In the genomic region with DNA sequence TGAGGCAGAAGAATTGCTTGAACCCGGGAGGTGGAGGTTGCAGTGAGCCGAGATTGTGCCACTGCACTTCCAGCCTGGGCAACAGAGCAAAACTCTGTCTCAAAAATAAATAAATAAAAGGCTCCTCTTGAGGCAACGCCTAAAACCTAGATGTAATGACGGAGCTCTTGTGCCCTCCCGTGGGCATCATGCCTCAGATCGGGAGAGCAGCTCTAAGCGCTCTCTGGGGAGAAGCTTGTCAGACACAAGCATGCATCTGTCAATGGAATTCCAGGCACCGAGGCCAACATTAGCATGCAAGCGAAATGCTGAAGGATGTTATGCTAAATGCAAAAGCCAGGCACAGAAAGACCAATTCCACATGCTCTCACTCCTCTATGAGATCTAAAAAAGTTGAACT, we compare ENCODE assay signal across 8 cellular contexts. TPM values are rescaled to one million over a fixed set of nuclear protein-coding genes. Genes with fewer than 3 reads are reported as not detected.
A peak's percentile ranks its signal among the peaks of the same experiment; 100 is the strongest.
DNase-seq lines count a peak whose midpoint lies in the region; ATAC-seq and TF ChIP-seq lines count a peak whose summit lies in the region.

No MANE protein-coding gene starts in this region.

- in situ Hi-C loops in transverse colon (cut with MboI; ENCODE audit: low pct_ligation_motif_present in 1 of 4, low pct_unique_long_range_greater_than_20kb in 1 of 4, low sequenced_read_pairs in 3 of 4), result loop anchor here (5.0 to 25.0 kb wide), 5 partner anchors 106 to 431 kb away; no protein-coding TSS in a partner anchor

- no peak for TF ChIP-seq POLR2A in gastroesophageal sphincter (IDR thresholded peaks at IDR 0.05)
- no peak for TF ChIP-seq POLR2A in transverse colon (IDR thresholded peaks at IDR 0.05)

- no peak overlapping the region for H3K27ac ChIP-seq in gastroesophageal sphincter
- no peak overlapping the region for H3K27ac ChIP-seq in transverse colon

- H3K27me3 ChIP-seq in gastroesophageal sphincter (no peaks in the 10 kb centered on the region), transverse colon (peaks cover 4% of the 10 kb centered on the region)

- WGBS in gastroesophageal sphincter (ENCODE audit: low coverage in 1 of 2), 2 donors, result 19 to 36% methylated on average over 7 to 8 of the region's 9 CpGs
- 36 to 55% methylated on average over 3 to 9 of the region's 9 CpGs for WGBS in transverse colon (ENCODE audit: low coverage in 1 of 2), 2 donors

- TF ChIP-seq CTCF in gastroesophageal sphincter (IDR thresholded peaks at IDR 0.05) (peak in 3 of 4 experiments; percentile 23 to 50 (median 33)), transverse colon (IDR thresholded peaks at IDR 0.05) (peak in 4 of 5 experiments; percentile 22 to 52 (median 39))

- ATAC-seq in SK-N-SH treated with all-trans-retinoic acid at 6 μM for 48 hours, result peak; percentile 89
- ATAC-seq in gastroesophageal sphincter, result no peak
- no peak for ATAC-seq in HG03159 (IDR thresholded peaks at IDR 0.05; ENCODE audit: unreplicated experiment)
- ATAC-seq in GM19328 (IDR thresholded peaks at IDR 0.05; ENCODE audit: unreplicated experiment), result no peak

- intact Hi-C loops in transverse colon (cut with DNase I; ENCODE audit: low total_unique reads), result no loop called here
- intact Hi-C loops in posterior vena cava (cut with DNase I), result loop anchor here (2.0 to 10.0 kb wide), 2 partner anchors 44 to 434 kb away; no protein-coding TSS in a partner anchor

- no peaks in the 10 kb centered on the region for H3K9me3 ChIP-seq in gastroesophageal sphincter
- H3K9me3 ChIP-seq in transverse colon, result peaks cover 0 to 3% of the 10 kb centered on the region in 2 donors

- DNase-seq in COR-L47 (lab: John Stamatoyannopoulos, UW) (peak; percentile 87), NCI-H1436 treated with DMSO at 0.1 percent for 48 hours (lab: John Stamatoyannopoulos, UW) (peak; percentile 86), transverse colon (peak; percentile 53), posterior vena cava (ENCODE audit: low spot score) (no peak)

- H3K36me3 ChIP-seq in gastroesophageal sphincter (no peaks in the 10 kb centered on the region), transverse colon (no peaks in the 10 kb centered on the region)

- TF ChIP-seq EP300 in gastroesophageal sphincter (IDR thresholded peaks at IDR 0.05) (no peak), transverse colon (IDR thresholded peaks at IDR 0.05; ENCODE audit: low read depth) (no peak)

- H3K4me1 ChIP-seq in gastroesophageal sphincter (peaks cover 0 to 5% (median 0%) of the 10 kb centered on the region in 3 donors), transverse colon (no peaks in the 10 kb centered on the region)

- H3K4me3 ChIP-seq in gastroesophageal sphincter, result no peak overlapping the region
- H3K4me3 ChIP-seq in transverse colon, result no peak overlapping the region

TF ChIP-seq in SK-N-SH treated with all-trans-retinoic acid at 6 μM for 48 hours, 23 proteins besides CTCF, POLR2A, EP300 and RAD21:
- TF ChIP-seq ESRRG (CRISPR knock-in tag; IDR thresholded peaks at IDR 0.05) (no peak), ARNTL (CRISPR knock-in tag; IDR thresholded peaks at IDR 0.05; ENCODE audit: borderline replicate concordance, low read depth) (no peak), ZFP3 (CRISPR knock-in tag; IDR thresholded peaks at IDR 0.05) (no peak), SNAI2 (CRISPR knock-in tag; IDR thresholded peaks at IDR 0.05) (no peak), PPARA (CRISPR knock-in tag; IDR thresholded peaks at IDR 0.05; ENCODE audit: borderline replicate concordance) (no peak), GLIS3 (CRISPR knock-in tag; IDR thresholded peaks at IDR 0.05) (no peak), ZNF8 (CRISPR knock-in tag; IDR thresholded peaks at IDR 0.05) (no peak), OSR1 (CRISPR knock-in tag; IDR thresholded peaks at IDR 0.05) (no peak), ISL1 (CRISPR knock-in tag; IDR thresholded peaks at IDR 0.05) (no peak), RARB (CRISPR knock-in tag; IDR thresholded peaks at IDR 0.05) (no peak), ZNF565 (CRISPR knock-in tag; conservative IDR thresholded peaks at IDR 0.05; ENCODE audit: low read depth) (no peak), TCF4 (CRISPR knock-in tag; IDR thresholded peaks at IDR 0.05; ENCODE audit: borderline replicate concordance) (no peak), BACH2 (CRISPR knock-in tag; IDR thresholded peaks at IDR 0.05; ENCODE audit: borderline replicate concordance) (no peak), CREB5 (CRISPR knock-in tag; IDR thresholded peaks at IDR 0.05; ENCODE audit: low read depth) (no peak), ZFP30 (CRISPR knock-in tag; IDR thresholded peaks at IDR 0.05) (no peak), ZC3H10 (CRISPR knock-in tag; IDR thresholded peaks at IDR 0.05) (no peak)
- TF ChIP-seq, protein P1, sequence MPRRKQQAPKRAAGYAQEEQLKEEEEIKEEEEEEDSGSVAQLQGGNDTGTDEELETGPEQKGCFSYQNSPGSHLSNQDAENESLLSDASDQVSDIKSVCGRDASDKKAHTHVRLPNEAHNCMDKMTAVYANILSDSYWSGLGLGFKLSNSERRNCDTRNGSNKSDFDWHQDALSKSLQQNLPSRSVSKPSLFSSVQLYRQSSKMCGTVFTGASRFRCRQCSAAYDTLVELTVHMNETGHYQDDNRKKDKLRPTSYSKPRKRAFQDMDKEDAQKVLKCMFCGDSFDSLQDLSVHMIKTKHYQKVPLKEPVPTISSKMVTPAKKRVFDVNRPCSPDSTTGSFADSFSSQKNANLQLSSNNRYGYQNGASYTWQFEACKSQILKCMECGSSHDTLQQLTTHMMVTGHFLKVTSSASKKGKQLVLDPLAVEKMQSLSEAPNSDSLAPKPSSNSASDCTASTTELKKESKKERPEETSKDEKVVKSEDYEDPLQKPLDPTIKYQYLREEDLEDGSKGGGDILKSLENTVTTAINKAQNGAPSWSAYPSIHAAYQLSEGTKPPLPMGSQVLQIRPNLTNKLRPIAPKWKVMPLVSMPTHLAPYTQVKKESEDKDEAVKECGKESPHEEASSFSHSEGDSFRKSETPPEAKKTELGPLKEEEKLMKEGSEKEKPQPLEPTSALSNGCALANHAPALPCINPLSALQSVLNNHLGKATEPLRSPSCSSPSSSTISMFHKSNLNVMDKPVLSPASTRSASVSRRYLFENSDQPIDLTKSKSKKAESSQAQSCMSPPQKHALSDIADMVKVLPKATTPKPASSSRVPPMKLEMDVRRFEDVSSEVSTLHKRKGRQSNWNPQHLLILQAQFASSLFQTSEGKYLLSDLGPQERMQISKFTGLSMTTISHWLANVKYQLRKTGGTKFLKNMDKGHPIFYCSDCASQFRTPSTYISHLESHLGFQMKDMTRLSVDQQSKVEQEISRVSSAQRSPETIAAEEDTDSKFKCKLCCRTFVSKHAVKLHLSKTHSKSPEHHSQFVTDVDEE (CRISPR knock-in tag; IDR thresholded peaks at IDR 0.05), result no peak
- TF ChIP-seq, protein P2, sequence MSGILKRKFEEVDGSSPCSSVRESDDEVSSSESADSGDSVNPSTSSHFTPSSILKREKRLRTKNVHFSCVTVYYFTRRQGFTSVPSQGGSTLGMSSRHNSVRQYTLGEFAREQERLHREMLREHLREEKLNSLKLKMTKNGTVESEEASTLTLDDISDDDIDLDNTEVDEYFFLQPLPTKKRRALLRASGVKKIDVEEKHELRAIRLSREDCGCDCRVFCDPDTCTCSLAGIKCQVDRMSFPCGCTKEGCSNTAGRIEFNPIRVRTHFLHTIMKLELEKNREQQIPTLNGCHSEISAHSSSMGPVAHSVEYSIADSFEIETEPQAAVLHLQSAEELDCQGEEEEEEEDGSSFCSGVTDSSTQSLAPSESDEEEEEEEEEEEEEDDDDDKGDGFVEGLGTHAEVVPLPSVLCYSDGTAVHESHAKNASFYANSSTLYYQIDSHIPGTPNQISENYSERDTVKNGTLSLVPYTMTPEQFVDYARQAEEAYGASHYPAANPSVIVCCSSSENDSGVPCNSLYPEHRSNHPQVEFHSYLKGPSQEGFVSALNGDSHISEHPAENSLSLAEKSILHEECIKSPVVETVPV (CRISPR knock-in tag; IDR thresholded peaks at IDR 0.05), result no peak

RNA-seq across cellular contexts. Expression of gene MRI1, which starts 45.6 kb away (rescaled TPM):
- total RNA-seq in gastroesophageal sphincter (10 to 100 TPM; 31.2 to 51.8 (median 42.2) TPM), transverse colon (100 to 1,000 TPM in 2 of 4 donors, 10 to 100 TPM in 2; 63.0 to 304 (median 99.2) TPM), posterior vena cava (10 to 100 TPM; 19.6 to 21.3 TPM)

RNA-seq across cellular contexts. Expression of gene C19orf53, which starts 55.5 kb away (rescaled TPM):
- total RNA-seq in gastroesophageal sphincter (100 to 1,000 TPM; 123 to 142 (median 128) TPM), transverse colon (100 to 1,000 TPM in 2 of 4 donors, 10 to 100 TPM in 2; 48.6 to 111 (median 94.2) TPM), posterior vena cava (10 to 100 TPM; 54.8 to 63.4 TPM)
